Comparison of ENCODE assay signal across 2 cellular contexts in genomic region chr5:42943931-42944631, GRCh38.
A peak's percentile ranks its signal among the peaks of the same experiment; 100 is the strongest.
TF ChIP-seq lines count a peak whose summit lies in the region.

No MANE protein-coding gene starts in this region.

TF ChIP-seq in IMR-90, 13 proteins besides CTCF, POLR2A, EP300 and RAD21:
- no peak for TF ChIP-seq FOS (IDR thresholded peaks at IDR 0.05; ENCODE audit: low read depth, low read length)
- no peak for TF ChIP-seq MAFK (IDR thresholded peaks at IDR 0.05; ENCODE audit: low read depth, low read length)
- TF ChIP-seq MAZ (IDR thresholded peaks at IDR 0.05; ENCODE audit: borderline replicate concordance, low read depth, low read length), result no peak
- TF ChIP-seq CEBPB (IDR thresholded peaks at IDR 0.05; ENCODE audit: low read depth, low read length), result no peak
- TF ChIP-seq RFX5 (IDR thresholded peaks at IDR 0.05; ENCODE audit: low read depth, low read length), result no peak
- no peak for TF ChIP-seq BHLHE40 (IDR thresholded peaks at IDR 0.05; ENCODE audit: low read depth, low read length)
- TF ChIP-seq, protein P1, sequence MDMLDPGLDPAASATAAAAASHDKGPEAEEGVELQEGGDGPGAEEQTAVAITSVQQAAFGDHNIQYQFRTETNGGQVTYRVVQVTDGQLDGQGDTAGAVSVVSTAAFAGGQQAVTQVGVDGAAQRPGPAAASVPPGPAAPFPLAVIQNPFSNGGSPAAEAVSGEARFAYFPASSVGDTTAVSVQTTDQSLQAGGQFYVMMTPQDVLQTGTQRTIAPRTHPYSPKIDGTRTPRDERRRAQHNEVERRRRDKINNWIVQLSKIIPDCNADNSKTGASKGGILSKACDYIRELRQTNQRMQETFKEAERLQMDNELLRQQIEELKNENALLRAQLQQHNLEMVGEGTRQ (IDR thresholded peaks at IDR 0.05; ENCODE audit: low read depth, low read length), result no peak
- TF ChIP-seq RCOR1 (IDR thresholded peaks at IDR 0.05; ENCODE audit: insufficient replicate concordance, low read length), result no peak
- no peak for TF ChIP-seq NFE2L2 (IDR thresholded peaks at IDR 0.05; ENCODE audit: low read depth, low read length)

TF ChIP-seq in H1, 55 proteins besides CTCF, POLR2A, EP300 and RAD21:
- TF ChIP-seq KDM4A (IDR thresholded peaks at IDR 0.05; ENCODE audit: low read depth, low read length, severe bottlenecking), result peak; percentile 35
- TF ChIP-seq BRCA1 (IDR thresholded peaks at IDR 0.05; ENCODE audit: low read depth, low read length), result no peak
- peak; percentile 41 for TF ChIP-seq ASH2L (IDR thresholded peaks at IDR 0.05; ENCODE audit: low read length)
- TF ChIP-seq POU5F1 (IDR thresholded peaks at IDR 0.05; ENCODE audit: low read depth, low read length), result no peak
